18 cellular contexts compared by ENCODE assay signal in genomic region chr1:33626801-33627200, GRCh38.
DNase-seq lines count a peak whose midpoint lies in the region; ATAC-seq and TF ChIP-seq lines count a peak whose summit lies in the region.
"Had no signal": no experiment of that assay in that cellular context is flagged by ENCODE, and none has a peak within 500 bp of the region (broad histone marks: within the 10 kb centered on the region; RNA-seq: fewer than 3 reads in every experiment).

No MANE protein-coding gene starts in this region.

- H3K4me1 Mint-ChIP-seq in T-helper 17 cell: peaks cover 2% of the 10 kb centered on the region
- H3K4me1 Mint-ChIP-seq: H9 had no signal

- no peaks in the 10 kb centered on the region for H3K9me3 ChIP-seq in T-helper 17 cell (ENCODE audit: control insufficient read depth, low read length, poor library complexity, severe bottlenecking)
- H3K9me3 ChIP-seq in gastrocnemius medialis: no peaks in the 10 kb centered on the region

- intact Hi-C loops in gastrocnemius medialis (cut with DNase I; ENCODE audit: low total_unique reads): no loop called here

- peak overlapping the region; percentile 25 for H3K4me3 Mint-ChIP-seq in T-helper 17 cell
- H3K4me3 Mint-ChIP-seq: CD4-positive, alpha-beta T cell; H9; IgD-negative memory B cell had no signal

- DNase-seq in T-helper 17 cell (no peak), mesenteric fat pad (ENCODE audit: low spot score) (peak; percentile 22), gastrocnemius medialis (no peak), DMS 273 (lab: John Stamatoyannopoulos, UW; ENCODE audit: unreplicated experiment) (no peak), DMS153 (lab: John Stamatoyannopoulos, UW) (no peak)
- DNase-seq: ACHN; CD4-positive, alpha-beta T cell; DMS53; DND-41; EL; H9; KBM-7 had no signal

- no peak for ATAC-seq in T-helper 17 cell
- ATAC-seq in gastrocnemius medialis: peak; percentile 65 to 89
- no peak for ATAC-seq in HG03520 (IDR thresholded peaks at IDR 0.05; ENCODE audit: unreplicated experiment)
- no peak for ATAC-seq in HG02678 (IDR thresholded peaks at IDR 0.05; ENCODE audit: unreplicated experiment)
- ATAC-seq: GM12878, HepG2 had no signal

- H3K27ac Mint-ChIP-seq in T-helper 17 cell: no peak overlapping the region
- H3K27ac Mint-ChIP-seq: CD4-positive, alpha-beta T cell; H9; IgD-negative memory B cell had no signal

- peaks cover 67% of the 10 kb centered on the region for H3K27me3 Mint-ChIP-seq in T-helper 17 cell

- peaks cover 2% of the 10 kb centered on the region for H3K36me3 Mint-ChIP-seq in T-helper 17 cell (ENCODE audit: low read depth)
- H3K36me3 Mint-ChIP-seq: IgD-negative memory B cell had no signal

- H3K27ac ChIP-seq in gastrocnemius medialis: peak overlapping the region in 2 of 4 donors; percentile 3 to 22
- H3K27ac ChIP-seq: C4-2B had no signal

- no peak for TF ChIP-seq CTCF in gastrocnemius medialis (IDR thresholded peaks at IDR 0.05 in 4 of 5, conservative IDR thresholded peaks at IDR 0.05 in 1 of 5)

- H3K4me3 ChIP-seq in gastrocnemius medialis: no peak overlapping the region
- H3K4me3 ChIP-seq: GM12878 had no signal

- no peak for TF ChIP-seq POLR2A in gastrocnemius medialis (IDR thresholded peaks at IDR 0.05)

- H3K4me1 ChIP-seq in gastrocnemius medialis: peaks cover 4 to 6% of the 10 kb centered on the region in 2 donors

- H3K36me3 ChIP-seq in gastrocnemius medialis: no peaks in the 10 kb centered on the region

- H3K27me3 ChIP-seq in gastrocnemius medialis: no peaks in the 10 kb centered on the region

- in situ Hi-C loops in gastrocnemius medialis (cut with MboI; ENCODE audit: low sequenced_read_pairs in 4 of 4): loop anchor here in 2 of 4 donors (25.0 kb wide), 2 partner anchors 536 to 1110 kb away; partner anchors contain the start of gene CSMD2 (in 1 of the 2)

Comparison
In these comparisons a context has a peak if more than half of its experiments do, and no peak if none do; other contexts are left out.
1. ATAC-seq: peak in gastrocnemius medialis (2 of 2); none in T-helper 17 cell (single experiment), HG03520 (single experiment) and HG02678 (single experiment).